Comparison of ENCODE assay signal across 8 cellular contexts in the genomic region with DNA sequence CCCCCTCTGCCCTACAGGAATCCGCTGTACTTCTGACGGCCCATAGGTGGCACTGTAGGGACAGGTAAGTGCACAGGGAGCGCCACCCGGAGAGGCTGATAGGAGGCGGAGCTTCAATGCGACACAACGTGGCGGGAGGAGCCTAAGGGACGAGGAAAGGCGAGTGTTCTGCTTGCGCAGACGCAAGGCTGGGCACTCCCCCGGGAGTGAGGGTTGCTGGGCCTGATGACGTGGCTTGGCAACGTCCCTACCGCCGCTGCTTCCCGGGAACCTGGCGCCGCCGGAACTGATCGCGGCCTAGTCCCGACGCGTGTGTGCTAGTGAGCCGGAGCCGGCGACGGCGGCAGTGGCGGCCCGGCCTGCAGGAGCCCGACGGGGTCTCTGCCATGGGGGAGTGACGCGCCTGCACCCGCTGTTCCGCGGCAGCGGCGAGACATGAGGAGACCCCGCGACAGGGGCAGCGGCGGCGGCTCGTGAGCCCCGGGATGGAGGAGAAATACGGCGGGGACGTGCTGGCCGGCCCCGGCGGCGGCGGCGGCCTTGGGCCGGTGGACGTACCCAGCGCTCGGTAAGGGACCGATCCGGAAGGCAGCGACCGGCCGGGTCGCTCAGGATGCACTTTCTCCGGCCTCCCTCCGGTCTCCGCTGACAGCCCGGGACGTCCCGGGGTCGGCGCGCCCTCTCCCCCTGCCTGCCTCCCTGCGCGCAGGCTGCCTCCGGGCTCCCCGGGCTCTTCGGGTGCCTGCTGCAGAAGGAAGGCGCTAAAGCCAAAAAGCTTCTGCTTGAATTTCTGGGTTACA. TPM values are rescaled to one million over a fixed set of nuclear protein-coding genes. Genes with fewer than 3 reads are reported as not detected.
DNase-seq lines count a peak whose midpoint lies in the region; ATAC-seq and TF ChIP-seq lines count a peak whose summit lies in the region.

A gene (plus strand): TSS at position 244 of the 800 bp plus-strand sequence. CDS start 242 bp downstream, at position 486.

- CTCF ChIA-PET in BJ (lab: Yijun Ruan, JAX), result interaction anchor here (0.6 to 1.6 kb wide), 25 partner anchors 8 to 807 kb away, joined by 3 to 28 read pairs (median 4); a partner anchor contains a TSS

- intact Hi-C loops in colonic mucosa (cut with DNase I) (loop anchor here (5.0 kb wide), 1 partner anchor 238 kb away; a partner anchor contains a TSS), left colon (cut with DNase I, micrococcal nuclease) (no loop called here)

- H3K9ac ChIP-seq in colonic mucosa (ENCODE audit: low read depth in 2 of 2, low read length in 2 of 2), result peak within 1 kb of the TSS; percentile 87 to 90

- POLR2A ChIA-PET in BJ (lab: Charles Lee), result interaction anchor here (0.6 to 0.7 kb wide), 2 partner anchors 22 to 39 kb away, joined by 3 to 7 read pairs; no protein-coding TSS in a partner anchor

- no peaks in the 10 kb centered on the region for H3K36me3 ChIP-seq in BJ (ENCODE audit: control insufficient read depth, insufficient read depth, low read length)
- no peaks in the 10 kb centered on the region for H3K36me3 ChIP-seq in colonic mucosa

- TF ChIP-seq CTCF in BJ (IDR thresholded peaks at IDR 0.05; ENCODE audit: insufficient read depth, low read depth, low read length) (peak; percentile 93), colonic mucosa (IDR thresholded peaks at IDR 0.05) (peak; percentile 88)

- H3K9me3 ChIP-seq in colonic mucosa, result no peaks in the 10 kb centered on the region

- H3K27ac ChIP-seq in colonic mucosa, result peak within 1 kb of the TSS; percentile 96

- ATAC-seq in HG03457 (IDR thresholded peaks at IDR 0.05; ENCODE audit: unreplicated experiment) (peak; percentile 97), left colon (peak; percentile 98)

- DNase-seq in BJ (ENCODE audit: low read depth) (peak; percentile 99), GM19238 (ENCODE audit: insufficient read length, low spot score) (peak; percentile 94), NCI-H524 treated with DMSO at 0.1 percent for 48 hours (lab: John Stamatoyannopoulos, UW) (peak; percentile 88), colonic mucosa (peak; percentile 99), left colon (peak; percentile 98 to 100)
- peak; percentile 99 for DNase-seq in activated CD4-positive, alpha-beta T cell treated with anti-CD3 and anti-CD28 coated beads for 48 hours
- DNase-seq in stimulated activated CD4-positive, alpha-beta T cell treated with anti-CD3 and anti-CD28 coated beads, Interleukin-2, amount 100 ng/mL, for 24 hours, result peak; percentile 97 to 98

- peaks cover 7% of the 10 kb centered on the region for H3K4me1 ChIP-seq in colonic mucosa

- H3K4me3 ChIP-seq in BJ (ENCODE audit: low read depth, low read length), result peak within 1 kb of the TSS; percentile 70
- H3K4me3 ChIP-seq in colonic mucosa, result peak within 1 kb of the TSS; percentile 88

- H3K27me3 ChIP-seq in BJ (ENCODE audit: control insufficient read depth, insufficient read depth, low read length) (no peaks in the 10 kb centered on the region), colonic mucosa (no peaks in the 10 kb centered on the region)

RNA-seq across cellular contexts. Expression of the gene that starts here (rescaled TPM):
- 45.8 and 47.4 TPM in 2 replicates for polyA plus RNA-seq in BJ (2011; rRNA removed)
- 77.4 and 84.7 TPM in 2 replicates for polyA minus RNA-seq in BJ (2011; rRNA and poly(A)+ RNA removed)
- 10 to 100 TPM; 45.9 to 50.5 TPM for total RNA-seq in colonic mucosa
- total RNA-seq in left colon, result 10 to 100 TPM; 47.1 to 48.2 TPM

Comparison
In these comparisons a context has a peak if more than half of its experiments do, and no peak if none do; other contexts are left out.
1. Peak in every context shown above with its lines: DNase-seq, ATAC-seq, H3K4me3 ChIP-seq and H3K27ac ChIP-seq.